Comparison of ENCODE assay signal across 9 cellular contexts in genomic region chr17:78214706-78215061, GRCh38. TPM values are rescaled to one million over a fixed set of nuclear protein-coding genes. Genes with fewer than 3 reads are reported as not detected.
DNase-seq lines count a peak whose midpoint lies in the region; ATAC-seq, FAIRE-seq and TF ChIP-seq lines count a peak whose summit lies in the region.
"Had no signal": no experiment of that assay in that cellular context is flagged by ENCODE, and none has a peak within 500 bp of the region (broad histone marks: within the 10 kb centered on the region; RNA-seq: fewer than 3 reads in every experiment).

No MANE protein-coding gene starts in this region.

- DNase-seq in BJ (ENCODE audit: low read depth) (no peak), bronchial epithelial cell (ENCODE audit: low read depth) (no peak), uterus (no peak), hypothalamus (lab: John Stamatoyannopoulos, UW) (no peak)
- DNase-seq in Jurkat, Clone E6-1 (ENCODE audit: low read depth, low spot score): no peak

- no peaks in the 10 kb centered on the region for H3K27me3 ChIP-seq in BJ (ENCODE audit: control insufficient read depth, insufficient read depth, low read length)
- H3K27me3 ChIP-seq in bronchial epithelial cell (ENCODE audit: control insufficient read depth, insufficient read depth, low read length): no peaks in the 10 kb centered on the region
- H3K27me3 ChIP-seq in muscle layer of duodenum (ENCODE audit: low read depth, low read length): no peaks in the 10 kb centered on the region
- no peaks in the 10 kb centered on the region for H3K27me3 ChIP-seq in uterus

- no peak for FAIRE-seq in bronchial epithelial cell (lab: Jason Lieb, UNC)

- no peak overlapping the region for H3K27ac ChIP-seq in muscle layer of duodenum (ENCODE audit: low read length)
- H3K27ac ChIP-seq in uterus: no peak overlapping the region

- H3K36me3 ChIP-seq in BJ (ENCODE audit: control insufficient read depth, insufficient read depth, low read length) (no peaks in the 10 kb centered on the region), bronchial epithelial cell (ENCODE audit: control insufficient read depth, insufficient read depth, low read length) (no peaks in the 10 kb centered on the region), muscle layer of duodenum (ENCODE audit: control insufficient read depth in 1 of 2, insufficient read depth in 2 of 2, low read length in 2 of 2) (no peaks in the 10 kb centered on the region), uterus (no peaks in the 10 kb centered on the region)

- no peak for TF ChIP-seq POLR2A in uterus (IDR thresholded peaks at IDR 0.05)

- no peak for TF ChIP-seq CTCF in BJ (IDR thresholded peaks at IDR 0.05; ENCODE audit: insufficient read depth, low read depth, low read length)
- no peak for TF ChIP-seq CTCF in bronchial epithelial cell (IDR thresholded peaks at IDR 0.05; ENCODE audit: insufficient read depth, low read length, severe bottlenecking)
- TF ChIP-seq CTCF in uterus (IDR thresholded peaks at IDR 0.05): no peak

- CTCF ChIA-PET in BJ (lab: Yijun Ruan, JAX): interaction anchor here (1.1 to 1.3 kb wide), 2 partner anchors 15 to 42 kb away, joined by 3 read pairs; no protein-coding TSS in a partner anchor

- H3K9me3 ChIP-seq in muscle layer of duodenum (ENCODE audit: control insufficient read depth in 1 of 2, low read length in 2 of 2): no peaks in the 10 kb centered on the region
- no peaks in the 10 kb centered on the region for H3K9me3 ChIP-seq in uterus

- H3K4me3 ChIP-seq in BJ (ENCODE audit: low read depth, low read length) (peak overlapping the region; percentile 77), bronchial epithelial cell (ENCODE audit: low read depth, low read length) (peak overlapping the region; percentile 70), muscle layer of duodenum (ENCODE audit: low read depth in 1 of 2, low read length in 2 of 2) (peak overlapping the region; percentile 46 to 64), uterus (peak overlapping the region in 1 of 2 donors; percentile 12)
- peak overlapping the region; percentile 97 for H3K4me3 ChIP-seq in Jurkat, Clone E6-1 (ENCODE audit: low read length)

- H3K4me1 ChIP-seq in muscle layer of duodenum (ENCODE audit: control insufficient read depth in 1 of 2, insufficient read depth in 2 of 2, low read length in 2 of 2): peaks cover 0 to 6% of the 10 kb centered on the region in 2 donors
- peaks cover 0 to 3% of the 10 kb centered on the region in 2 donors for H3K4me1 ChIP-seq in uterus

- no peak for ATAC-seq in GM18519 (IDR thresholded peaks at IDR 0.05; ENCODE audit: low FRiP score, unreplicated experiment)
- ATAC-seq in GM18867 (IDR thresholded peaks at IDR 0.05; ENCODE audit: unreplicated experiment): no peak

- POLR2A ChIA-PET in BJ (lab: Charles Lee): no interaction called here

- intact Hi-C loops in uterus (cut with DNase I; ENCODE audit: low total_unique reads): no loop called here

RNA-seq across cellular contexts. Expression of gene BIRC5, which starts 0.6 kb away (rescaled TPM):
- polyA plus RNA-seq in BJ (2011; rRNA removed): 24.8 and 30.7 TPM in 2 replicates
- 22.5 and 23.7 TPM in 2 replicates for polyA minus RNA-seq in BJ (2011; rRNA and poly(A)+ RNA removed)
- polyA plus RNA-seq in Jurkat, Clone E6-1 (2012; ENCODE audit: insufficient read depth, insufficient read length): 121 TPM
- total RNA-seq in bronchial epithelial cell (0.53 and 3.1 TPM in 2 replicates), uterus (10 to 100 TPM in 2 of 4 donors, not detected in 2; 26.3 to 29.7 TPM)

RNA-seq across cellular contexts. Expression of gene TMEM235, which starts 16.7 kb away (rescaled TPM):
- polyA plus RNA-seq in BJ (2011; rRNA removed): not detected in 2 replicates
- not detected in 2 replicates for polyA minus RNA-seq in BJ (2011; rRNA and poly(A)+ RNA removed)
- not detected for polyA plus RNA-seq in Jurkat, Clone E6-1 (2012; ENCODE audit: insufficient read depth, insufficient read length)
- total RNA-seq in bronchial epithelial cell (not detected in 2 replicates), uterus (not detected)
- total RNA-seq: cardiac septum had no signal

RNA-seq across cellular contexts. Expression of gene AFMID, which starts 27.5 kb away (rescaled TPM):
- polyA plus RNA-seq in BJ (2011; rRNA removed): 28.0 and 32.1 TPM in 2 replicates
- polyA minus RNA-seq in BJ (2011; rRNA and poly(A)+ RNA removed): 24.8 and 35.6 TPM in 2 replicates
- polyA plus RNA-seq in Jurkat, Clone E6-1 (2012; ENCODE audit: insufficient read depth, insufficient read length): 24.8 TPM
- 13.2 and 32.1 TPM in 2 replicates for total RNA-seq in bronchial epithelial cell
- 10 to 100 TPM; 21.2 to 38.4 (median 23.7) TPM for total RNA-seq in uterus

RNA-seq across cellular contexts. Expression of gene TK1, which starts 27.8 kb away (rescaled TPM):
- 62.5 and 130 TPM in 2 replicates for polyA plus RNA-seq in BJ (2011; rRNA removed)
- polyA minus RNA-seq in BJ (2011; rRNA and poly(A)+ RNA removed): 36.9 and 57.7 TPM in 2 replicates
- polyA plus RNA-seq in Jurkat, Clone E6-1 (2012; ENCODE audit: insufficient read depth, insufficient read length): 52.8 TPM
- total RNA-seq in bronchial epithelial cell (0.79 and 2.9 TPM in 2 replicates), uterus (10 to 100 TPM in 1 of 4 donors, 1 to 10 TPM in 1, not detected in 2; 1.4 to 40.8 TPM)

RNA-seq across cellular contexts. Expression of gene SYNGR2, which starts 46.3 kb away (rescaled TPM):
- polyA plus RNA-seq in BJ (2011; rRNA removed): 95.6 and 135 TPM in 2 replicates
- polyA minus RNA-seq in BJ (2011; rRNA and poly(A)+ RNA removed): 87.6 and 130 TPM in 2 replicates
- polyA plus RNA-seq in Jurkat, Clone E6-1 (2012; ENCODE audit: insufficient read depth, insufficient read length): 56.8 TPM
- total RNA-seq in bronchial epithelial cell (41.9 and 51.0 TPM in 2 replicates), uterus (10 to 100 TPM; 16.7 to 83.2 (median 49.1) TPM)
